In the genomic region with DNA sequence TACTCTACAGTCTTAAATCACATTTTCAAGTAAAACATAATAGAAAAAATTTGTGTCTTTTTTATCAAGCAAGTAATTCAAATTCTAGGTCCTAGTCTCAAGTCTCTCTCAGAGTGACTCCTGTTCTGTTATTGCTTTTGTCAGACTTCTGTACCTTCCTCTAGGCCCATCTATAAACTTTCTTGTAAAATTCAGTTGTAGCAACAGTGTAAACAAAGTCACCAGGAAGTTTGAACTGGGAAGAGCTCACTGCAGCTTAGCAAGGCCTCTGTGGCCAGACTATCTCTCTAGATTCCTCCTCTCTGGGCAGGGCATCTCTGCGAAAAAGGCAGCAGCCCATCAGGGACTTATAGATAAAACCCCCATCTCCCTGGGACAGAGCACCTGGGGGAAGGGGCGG, we compare ENCODE assay signal across 21 cellular contexts.
"Had no signal": no experiment of that assay in that cellular context is flagged by ENCODE, and none has a peak within 500 bp of the region (broad histone marks: within the 10 kb centered on the region; RNA-seq: fewer than 3 reads in every experiment).

No MANE protein-coding gene starts in this region.

- H3K4me1 ChIP-seq: parathyroid adenoma, suprapubic skin, thyroid gland, upper lobe of left lung, uterus had no signal

- ATAC-seq: left lobe of liver; naive thymus-derived CD4-positive, alpha-beta T cell; right cardiac atrium; stimulated activated effector memory CD8-positive, alpha-beta T cell treated with anti-CD3 and anti-CD28 coated beads, Interleukin-12 subunit alpha, Interleukin-12 subunit beta, amount 100 ng/mL, for 72 hours; stimulated activated naive CD8-positive, alpha-beta T cell treated with anti-CD3 and anti-CD28 coated beads, Interleukin-15, Interleukin-2, amounts not matched to agents 100 U/mL and 50 U/mL, for 24 hours had no signal

- H3K27me3 ChIP-seq: suprapubic skin, thyroid gland, upper lobe of left lung, uterus had no signal

- H3K4me3 ChIP-seq: suprapubic skin, thyroid gland, upper lobe of left lung, uterus had no signal

- H3K36me3 ChIP-seq: suprapubic skin, thyroid gland, upper lobe of left lung, uterus had no signal

- H3K9ac ChIP-seq: parathyroid adenoma had no signal

- DNase-seq: cerebellar nuclear complex; dermis blood vessel endothelial cell; endodermal cell; erythroblast; foreskin melanocyte; head of caudate nucleus; hippocampal formation; mammary epithelial cell; naive thymus-derived CD4-positive, alpha-beta T cell; nephron progenitor cell; right cardiac atrium; stimulated activated CD4-positive, alpha-beta T cell treated with anti-CD3 and anti-CD28 coated beads, Interleukin-4, amount 100 ng/mL, for 1 hour; stimulated activated CD8-positive, alpha-beta memory T cell treated with anti-CD3 and anti-CD28 coated beads, Interleukin-4, amount 100 ng/mL, for 48 hours; stimulated activated naive CD8-positive, alpha-beta T cell treated with anti-CD3 and anti-CD28 coated beads, Interleukin-15, Interleukin-2, amounts not matched to agents 100 U/mL and 50 U/mL, for 24 hours; thyroid gland; upper lobe of left lung; uterus had no signal

- H3K27ac ChIP-seq: parathyroid adenoma, suprapubic skin, thyroid gland, upper lobe of left lung, uterus had no signal

- H3K9me3 ChIP-seq: thyroid gland, uterus had no signal
